In genomic region chr14:44384093-44384492, GRCh38 we compare ENCODE assay signal across 2 cellular contexts.
TF ChIP-seq lines count a peak whose summit lies in the region.

No MANE protein-coding gene starts in this region.

TF ChIP-seq in SK-N-SH, 30 proteins besides CTCF, POLR2A, EP300 and RAD21 (continued from another document):
- TF ChIP-seq USF2 (IDR thresholded peaks at IDR 0.05; ENCODE audit: borderline replicate concordance, low read depth, low read length) (no peak), ZBTB33 (IDR thresholded peaks at IDR 0.05; ENCODE audit: borderline replicate concordance, low read depth) (no peak), SIN3A (IDR thresholded peaks at IDR 0.05; ENCODE audit: borderline replicate concordance, low read depth, low read length) (no peak)

TF ChIP-seq in SK-N-SH treated with all-trans-retinoic acid at 6 μM for 48 hours, 23 proteins besides CTCF, POLR2A, EP300 and RAD21 (continued from another document):
- TF ChIP-seq CREB5 (CRISPR knock-in tag; IDR thresholded peaks at IDR 0.05; ENCODE audit: low read depth) = no peak
- TF ChIP-seq RARB (CRISPR knock-in tag; IDR thresholded peaks at IDR 0.05) = no peak
- no peak for TF ChIP-seq SNAI2 (CRISPR knock-in tag; IDR thresholded peaks at IDR 0.05)
- TF ChIP-seq ZC3H10 (CRISPR knock-in tag; IDR thresholded peaks at IDR 0.05) = no peak
- no peak for TF ChIP-seq ZFP30 (CRISPR knock-in tag; IDR thresholded peaks at IDR 0.05)
- TF ChIP-seq OSR1 (CRISPR knock-in tag; IDR thresholded peaks at IDR 0.05) = no peak
- no peak for TF ChIP-seq GLIS3 (CRISPR knock-in tag; IDR thresholded peaks at IDR 0.05)
- TF ChIP-seq PATZ1 (CRISPR knock-in tag; IDR thresholded peaks at IDR 0.05; ENCODE audit: borderline replicate concordance) = no peak
- no peak for TF ChIP-seq ZFP3 (CRISPR knock-in tag; IDR thresholded peaks at IDR 0.05)
- TF ChIP-seq ESRRG (CRISPR knock-in tag; IDR thresholded peaks at IDR 0.05) = no peak
- no peak for TF ChIP-seq TCF4 (CRISPR knock-in tag; IDR thresholded peaks at IDR 0.05; ENCODE audit: borderline replicate concordance)
